Comparison of ENCODE assay signal across 8 cellular contexts in the genomic region with DNA sequence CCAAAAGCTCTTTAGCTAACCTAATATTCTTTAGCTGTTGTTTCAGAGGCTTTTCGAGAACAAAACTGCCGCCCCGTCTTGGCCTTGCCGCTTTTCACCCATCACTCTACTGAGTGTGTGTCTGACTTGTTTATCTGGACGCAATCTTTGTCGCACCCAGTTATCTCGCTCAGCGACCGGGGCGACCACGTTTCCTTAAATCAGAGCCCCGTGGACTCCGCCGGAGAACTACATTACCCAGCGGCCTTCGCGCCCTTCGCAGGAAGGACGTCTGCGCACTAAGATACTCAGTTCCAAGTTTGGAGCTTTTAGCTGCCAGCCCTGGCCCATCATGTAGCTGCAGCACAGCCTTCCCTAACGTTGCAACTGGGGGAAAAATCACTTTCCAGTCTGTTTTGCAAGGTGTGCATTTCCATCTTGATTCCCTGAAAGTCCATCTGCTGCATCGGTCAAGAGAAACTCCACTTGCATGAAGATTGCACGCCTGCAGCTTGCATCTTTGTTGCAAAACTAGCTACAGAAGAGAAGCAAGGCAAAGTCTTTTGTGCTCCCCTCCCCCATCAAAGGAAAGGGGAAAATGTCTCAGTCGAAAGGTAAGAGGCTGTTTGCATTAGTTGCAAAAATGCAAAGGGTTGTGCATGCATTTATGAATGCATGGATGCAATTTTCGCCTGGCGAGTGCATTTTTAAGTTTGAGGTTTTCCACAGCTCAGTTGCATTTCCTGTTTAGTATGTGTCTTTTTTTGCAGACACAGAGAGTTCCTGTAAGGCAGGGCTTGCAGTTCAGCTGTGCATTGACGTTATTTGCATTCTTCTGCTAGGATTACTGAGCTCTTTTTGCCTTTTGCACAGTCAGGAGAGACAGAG. TPM values are rescaled to one million over a fixed set of nuclear protein-coding genes. Genes with fewer than 3 reads are reported as not detected.
A peak's percentile ranks its signal among the peaks of the same experiment; 100 is the strongest.
DNase-seq lines count a peak whose midpoint lies in the region; ATAC-seq and TF ChIP-seq lines count a peak whose summit lies in the region.

A gene (plus strand): TSS at position 290 of the 867 bp plus-strand sequence. CDS start 288 bp downstream, at position 578.

- TF ChIP-seq POLR2A in ovary (IDR thresholded peaks at IDR 0.05), result no peak

- TF ChIP-seq CTCF in RWPE2 (IDR thresholded peaks at IDR 0.05; ENCODE audit: poor library complexity, severe bottlenecking), result no peak
- TF ChIP-seq CTCF in ovary (IDR thresholded peaks at IDR 0.05), result no peak

- intact Hi-C loops in Right ventricle myocardium superior (cut with DNase I), result loop anchor here (10.0 kb wide), 1 partner anchor 90 kb away; no protein-coding TSS in a partner anchor
- intact Hi-C loops in ovary (cut with DNase I), result no loop called here

- peak; percentile 96 for ATAC-seq in GM21717 (IDR thresholded peaks at IDR 0.05; ENCODE audit: unreplicated experiment)
- ATAC-seq in RWPE2 (ENCODE audit: low read depth), result peak; percentile 97
- ATAC-seq in Right ventricle myocardium superior (ENCODE audit: poor library complexity), result peak; percentile 99

- no peak for TF ChIP-seq EP300 in ovary (IDR thresholded peaks at IDR 0.05)

- H3K4me3 ChIP-seq in Jurkat, Clone E6-1 (ENCODE audit: low read length), result peak within 1 kb of the TSS; percentile 65
- peak within 1 kb of the TSS; percentile 24 for H3K4me3 ChIP-seq in RWPE2 (ENCODE audit: severe bottlenecking)
- H3K4me3 ChIP-seq in ovary, result peak within 1 kb of the TSS; percentile 44
- peak within 1 kb of the TSS; percentile 81 for H3K4me3 ChIP-seq in thymus (ENCODE audit: low read length)

- H3K4me1 ChIP-seq in RWPE2 (ENCODE audit: insufficient read depth, poor library complexity, severe bottlenecking) (peaks cover 22% of the 10 kb centered on the region), ovary (ENCODE audit: insufficient read depth) (no peaks in the 10 kb centered on the region), thymus (ENCODE audit: control insufficient read depth, insufficient read depth, low read length) (peaks cover 4% of the 10 kb centered on the region)

- H3K27me3 ChIP-seq in RWPE2 (ENCODE audit: insufficient read depth, poor library complexity, severe bottlenecking) (no peaks in the 10 kb centered on the region), ovary (no peaks in the 10 kb centered on the region), thymus (ENCODE audit: control insufficient read depth, insufficient read depth) (no peaks in the 10 kb centered on the region)

- H3K36me3 ChIP-seq in RWPE2 (ENCODE audit: low read depth), result no peaks in the 10 kb centered on the region
- H3K36me3 ChIP-seq in ovary, result no peaks in the 10 kb centered on the region
- H3K36me3 ChIP-seq in thymus (ENCODE audit: control insufficient read depth, insufficient read depth), result no peaks in the 10 kb centered on the region

- no peaks in the 10 kb centered on the region for H3K9me3 ChIP-seq in RWPE2 (ENCODE audit: severe bottlenecking)
- H3K9me3 ChIP-seq in ovary, result no peaks in the 10 kb centered on the region
- H3K9me3 ChIP-seq in thymus (ENCODE audit: control insufficient read depth), result no peaks in the 10 kb centered on the region

- H3K27ac ChIP-seq in RWPE2 (ENCODE audit: poor library complexity, severe bottlenecking) (no peak within 1 kb of the TSS), ovary (no peak within 1 kb of the TSS), thymus (ENCODE audit: low read depth) (peak within 1 kb of the TSS; percentile 92)

- DNase-seq in DMS79 treated with DMSO at 0.1 percent for 48 hours (lab: John Stamatoyannopoulos, UW), result peak; percentile 20
- DNase-seq in Jurkat, Clone E6-1 (ENCODE audit: low read depth, low spot score), result peak; percentile 76
- peak; percentile 54 for DNase-seq in RWPE2 (ENCODE audit: low spot score)
- peak; percentile 27 to 72 (median 56) for DNase-seq in activated naive CD4-positive, alpha-beta T cell (lab: John Stamatoyannopoulos, UW)
- DNase-seq in Right ventricle myocardium superior, result peak; percentile 92
- peak; percentile 64 to 81 (median 77) for DNase-seq in ovary

- 0 to 1% (median 0%) methylated on average over 27 of the region's 27 CpGs for WGBS in ovary, 3 donors
- WGBS in thymus, result under 1% methylated on average over 27 of the region's 27 CpGs

RNA-seq across cellular contexts. Expression of the gene that starts here (rescaled TPM):
- 14.4 TPM for polyA plus RNA-seq in Jurkat, Clone E6-1 (2012; ENCODE audit: insufficient read depth, insufficient read length)
- total RNA-seq in Right ventricle myocardium superior, result 2.8 TPM
- 1 to 10 TPM; 1.4 to 8.4 (median 3.8) TPM for total RNA-seq in ovary
- polyA plus RNA-seq in ovary, result 1 to 10 TPM; 1.0 to 3.5 TPM
- 11.2 TPM for polyA plus RNA-seq in thymus

Comparison
In these comparisons a context has a peak if more than half of its experiments do, and no peak if none do; other contexts are left out.
1. DNase-seq: peak in every context shown above with its lines; median percentile 92 in Right ventricle myocardium superior; 77 in ovary; 76 in Jurkat, Clone E6-1; 56 in activated naive CD4-positive, alpha-beta T cell; 54 in RWPE2; 20 in DMS79 treated with DMSO at 0.1 percent for 48 hours.
2. H3K4me3 ChIP-seq: peak in every context shown above with its lines; median percentile 81 in thymus; 65 in Jurkat, Clone E6-1; 44 in ovary; 24 in RWPE2.